Comparison of ENCODE assay signal across 8 cellular contexts in the genomic region with DNA sequence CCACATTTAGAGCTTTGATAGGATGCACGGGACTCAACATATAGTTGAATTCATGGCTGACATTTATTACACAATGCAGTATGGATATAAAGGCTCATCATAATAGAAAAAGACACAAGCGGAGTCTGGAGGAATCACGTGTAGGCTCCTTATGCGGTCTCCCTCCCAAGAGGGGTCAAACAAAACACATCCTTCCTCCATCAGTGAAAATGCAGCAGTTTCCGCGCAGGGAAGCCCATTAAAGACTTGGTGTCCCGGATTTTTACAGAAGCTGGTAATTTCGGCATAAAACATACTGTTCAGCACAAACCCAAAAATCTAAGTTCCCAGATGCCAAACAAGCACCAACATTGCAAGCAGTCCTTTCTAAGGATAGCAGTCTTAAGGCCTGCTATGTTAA. TPM values are rescaled to one million over a fixed set of nuclear protein-coding genes. Genes with fewer than 3 reads are reported as not detected.
A peak's percentile ranks its signal among the peaks of the same experiment; 100 is the strongest.
DNase-seq lines count a peak whose midpoint lies in the region; ATAC-seq and TF ChIP-seq lines count a peak whose summit lies in the region.

No MANE protein-coding gene starts in this region.

- peaks cover 12% of the 10 kb centered on the region for H3K36me3 Mint-ChIP-seq in activated naive CD8-positive, alpha-beta T cell treated with anti-CD3 and anti-CD28 coated beads for 36 hours

- peak overlapping the region; percentile 92 for H3K4me3 Mint-ChIP-seq in activated naive CD8-positive, alpha-beta T cell treated with anti-CD3 and anti-CD28 coated beads for 36 hours

- H3K27me3 ChIP-seq in H7 (ENCODE audit: control insufficient read depth, insufficient read depth, low read length) (no peaks in the 10 kb centered on the region), kidney epithelial cell (ENCODE audit: control insufficient read depth, insufficient read depth, low read length) (no peaks in the 10 kb centered on the region)

- peak overlapping the region; percentile 91; the same call in 1 of the 2 replicates for H3K27ac ChIP-seq in 22Rv1

- TF ChIP-seq CTCF in 22Rv1 (IDR thresholded peaks at IDR 0.05), result no peak
- TF ChIP-seq CTCF in kidney epithelial cell (IDR thresholded peaks at IDR 0.05; ENCODE audit: insufficient read depth, low read length, poor library complexity, severe bottlenecking), result no peak

- no peaks in the 10 kb centered on the region for H3K9me3 Mint-ChIP-seq in activated naive CD8-positive, alpha-beta T cell treated with anti-CD3 and anti-CD28 coated beads for 36 hours

- peak overlapping the region; percentile 6 for H3K27ac Mint-ChIP-seq in activated naive CD8-positive, alpha-beta T cell treated with anti-CD3 and anti-CD28 coated beads for 36 hours

- peaks cover 33% of the 10 kb centered on the region for H3K4me1 Mint-ChIP-seq in activated naive CD8-positive, alpha-beta T cell treated with anti-CD3 and anti-CD28 coated beads for 36 hours

- DNase-seq in H7 (peak; percentile 29), kidney epithelial cell (ENCODE audit: low read depth) (no peak), NCI-H2171 (lab: John Stamatoyannopoulos, UW) (no peak)
- no peak for DNase-seq in activated naive CD8-positive, alpha-beta T cell treated with anti-CD3 and anti-CD28 coated beads for 36 hours

- no peaks in the 10 kb centered on the region for H3K27me3 Mint-ChIP-seq in activated naive CD8-positive, alpha-beta T cell treated with anti-CD3 and anti-CD28 coated beads for 36 hours

- ATAC-seq in HG03095 (IDR thresholded peaks at IDR 0.05; ENCODE audit: unreplicated experiment) (no peak), HG03159 (IDR thresholded peaks at IDR 0.05; ENCODE audit: unreplicated experiment) (no peak), GM18511 (IDR thresholded peaks at IDR 0.05; ENCODE audit: unreplicated experiment) (no peak)

- H3K4me3 ChIP-seq in H7 (ENCODE audit: insufficient read depth, low read depth, low read length), result peak overlapping the region; percentile 87
- peak overlapping the region; percentile 86 for H3K4me3 ChIP-seq in kidney epithelial cell (ENCODE audit: low read depth, low read length)

- H3K36me3 ChIP-seq in H7 (replicated peaks; ENCODE audit: control insufficient read depth, insufficient read depth, low read length) (no peaks in the 10 kb centered on the region), kidney epithelial cell (ENCODE audit: control insufficient read depth, insufficient read depth, low read length) (no peaks in the 10 kb centered on the region)

RNA-seq across cellular contexts. Expression of a gene that starts 1.1 kb away (rescaled TPM):
- 17.3 and 34.6 TPM in 2 replicates for total RNA-seq in H7 (2014; rRNA removed; shearing (Covaris generic))
- 10 to 100 TPM; 15.7 to 18.6 TPM for total RNA-seq in activated naive CD8-positive, alpha-beta T cell treated with anti-CD3 and anti-CD28 coated beads for 36 hours
- 8.6 and 13.8 TPM in 2 replicates for total RNA-seq in kidney epithelial cell

RNA-seq across cellular contexts. Expression of a gene that starts 54.4 kb away (rescaled TPM):
- total RNA-seq in H7 (2014; rRNA removed; shearing (Covaris generic)), result 118 and 127 TPM in 2 replicates
- total RNA-seq in activated naive CD8-positive, alpha-beta T cell treated with anti-CD3 and anti-CD28 coated beads for 36 hours, result 10 to 100 TPM; 77.3 to 80.5 TPM
- 69.8 and 85.9 TPM in 2 replicates for total RNA-seq in kidney epithelial cell
